In the genomic region with DNA sequence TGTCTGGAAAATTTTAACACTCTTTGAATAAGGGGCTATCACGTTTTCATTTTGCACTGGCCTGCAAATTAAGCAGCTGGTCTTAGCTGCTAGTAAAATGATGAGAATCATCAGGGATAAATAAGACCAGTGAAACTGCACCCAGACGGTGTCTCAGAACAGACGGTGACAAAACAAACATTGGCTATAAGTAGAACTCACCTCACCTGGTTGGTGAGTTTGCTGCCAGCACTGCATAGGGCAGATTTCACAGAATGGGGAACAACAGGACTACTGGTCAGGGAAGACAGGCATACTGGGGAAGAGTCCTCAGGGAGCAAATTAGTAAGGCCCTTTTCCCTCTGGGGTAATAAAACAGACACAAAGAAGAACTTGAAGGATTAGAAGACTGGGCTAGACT, we compare ENCODE assay signal across 31 cellular contexts.
"Had no signal": no experiment of that assay in that cellular context is flagged by ENCODE, and none has a peak within 500 bp of the region (broad histone marks: within the 10 kb centered on the region; RNA-seq: fewer than 3 reads in every experiment).

No MANE protein-coding gene starts in this region.

- H3K27me3 ChIP-seq: adrenal gland, ascending aorta, gastroesophageal sphincter, hepatocyte, neutrophil, stomach, thyroid gland, upper lobe of right lung had no signal

- ATAC-seq: effector memory CD8-positive, alpha-beta T cell; gastroesophageal sphincter; sciatic nerve; stimulated activated naive B cell treated with anti-CD40 and anti-IgM and Interleukin-4, amounts not matched to agents 10 μg/mL and 1 μg/mL and 100 μg/mL, for 72 hours; upper lobe of right lung had no signal

- H3K4me3 ChIP-seq: adrenal gland, ascending aorta, gastroesophageal sphincter, hepatocyte, left ventricle myocardium inferior, lung, skin epidermis, stomach, thyroid gland, upper lobe of right lung had no signal

- H3K27ac ChIP-seq: adrenal gland, ascending aorta, gastroesophageal sphincter, hepatocyte, left ventricle myocardium inferior, neutrophil, skin epidermis, stomach, thyroid gland, upper lobe of right lung had no signal

- H3K9me3 ChIP-seq: adrenal gland, ascending aorta, gastroesophageal sphincter, left ventricle myocardium inferior, neutrophil, stomach, thyroid gland, upper lobe of right lung had no signal

- H3K4me1 ChIP-seq: left ventricle myocardium inferior had no signal

- DNase-seq: activated CD4-positive, alpha-beta memory T cell treated with anti-CD3 and anti-CD28 coated beads for 36 hours; activated CD4-positive, alpha-beta T cell treated with anti-CD3 and anti-CD28 coated beads, Interleukin-2, amount 10 ng/mL, durations not matched to agents 24 days and 14 days; activated CD4-positive, CD25-positive, alpha-beta regulatory T cell treated with anti-CD3 and anti-CD28 coated beads, Interleukin-2, amount 50 U/mL, for 72 hours; activated CD8-positive, alpha-beta memory T cell treated with anti-CD3 and anti-CD28 coated beads, Interleukin-2, amount 50 U/mL, for 4 hours; activated effector memory CD4-positive, alpha-beta T cell treated with anti-CD3 and anti-CD28 coated beads, Interleukin-2, amount 50 U/mL, for 16 hours; activated naive CD4-positive, alpha-beta T cell treated with anti-CD3 and anti-CD28 coated beads for 36 hours; activated naive CD8-positive, alpha-beta T cell treated with anti-CD3 and anti-CD28 coated beads for 36 hours; activated T-cell treated with anti-CD3 and anti-CD28 coated beads, Interleukin-2, amount 50 U/mL, for 1 hour; adrenal gland; caudate nucleus; cortex of kidney; effector memory CD8-positive, alpha-beta T cell; erythroblast; islet precursor cell; left ventricle myocardium inferior; retina; stimulated activated CD4-positive, alpha-beta T cell treated with anti-CD3 and anti-CD28 coated beads, Interleukin-12 subunit alpha, Interleukin-12 subunit beta, amount 100 ng/mL, for 4 hours; stimulated activated CD4-positive, alpha-beta T cell treated with anti-CD3 and anti-CD28 coated beads, Interleukin-4, amount 100 ng/mL, for 4 hours; stimulated activated CD8-positive, alpha-beta memory T cell treated with anti-CD3 and anti-CD28 coated beads, Interleukin-4, amount 100 ng/mL, for 48 hours; stimulated activated naive B cell treated with anti-CD40 and anti-IgM and Interleukin-4, amounts not matched to agents 10 μg/mL and 1 μg/mL and 100 μg/mL, for 72 hours; stomach; T-helper 9 cell; thyroid gland; upper lobe of right lung had no signal

- H3K36me3 ChIP-seq: adrenal gland, ascending aorta, gastroesophageal sphincter, left ventricle myocardium inferior, neutrophil, stomach, thyroid gland, upper lobe of right lung had no signal
